In the genomic region with DNA sequence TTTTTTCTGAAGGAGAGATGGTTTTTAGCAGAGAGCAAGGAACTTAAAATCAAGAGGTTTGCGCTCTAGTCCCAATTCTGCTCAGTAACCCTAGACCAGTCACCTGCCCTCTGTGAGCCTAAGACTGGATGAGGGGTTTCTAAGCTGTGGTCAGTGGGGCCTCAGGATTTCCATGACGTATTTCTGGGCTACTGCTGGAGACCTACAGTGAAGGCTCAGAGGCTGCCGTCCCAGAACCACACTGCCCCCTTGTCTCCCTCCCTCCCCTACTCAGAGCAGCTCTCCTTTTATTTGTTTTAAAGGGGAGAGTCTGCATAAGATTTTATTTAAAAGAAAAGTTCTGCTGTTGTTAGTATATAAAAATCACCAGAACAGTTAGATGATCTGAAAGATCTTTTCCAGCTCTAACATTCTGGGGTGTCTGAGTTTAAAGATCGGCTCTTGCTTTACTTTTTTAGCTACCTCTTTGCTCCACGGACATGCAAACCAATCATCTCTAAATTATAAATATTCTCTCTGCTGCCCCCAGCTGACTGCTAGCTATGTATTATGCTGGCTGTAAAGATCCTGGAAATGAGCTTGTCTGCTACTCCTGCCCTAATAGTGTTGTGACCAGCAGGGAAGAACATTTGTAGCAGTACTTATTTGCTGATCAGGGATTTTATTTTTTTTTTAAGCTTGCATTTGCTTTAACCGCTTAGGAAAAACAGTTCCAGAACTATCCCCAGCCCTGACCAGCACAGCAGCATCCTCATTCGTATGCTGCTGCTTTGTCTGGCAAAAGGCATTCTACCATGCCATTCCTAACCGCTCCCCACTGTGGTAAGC, we compare ENCODE assay signal across 8 cellular contexts. TPM values are rescaled to one million over a fixed set of nuclear protein-coding genes. Genes with fewer than 3 reads are reported as not detected.
A peak's percentile ranks its signal among the peaks of the same experiment; 100 is the strongest.
DNase-seq lines count a peak whose midpoint lies in the region; ATAC-seq and TF ChIP-seq lines count a peak whose summit lies in the region.

No MANE protein-coding gene starts in this region.

- H3K27me3 ChIP-seq in AG04450 (ENCODE audit: control insufficient read depth, insufficient read depth, low read length): no peaks in the 10 kb centered on the region

- intact Hi-C loops in Right ventricle myocardium superior (cut with DNase I): no loop called here

- ATAC-seq in GM18519 (IDR thresholded peaks at IDR 0.05; ENCODE audit: low FRiP score, unreplicated experiment) (peak; percentile 48), Right ventricle myocardium superior (ENCODE audit: poor library complexity) (peak; percentile 90), HG03108 (IDR thresholded peaks at IDR 0.05; ENCODE audit: unreplicated experiment) (no peak)

- H3K9me3 ChIP-seq in AG04450 (ENCODE audit: control insufficient read depth, insufficient read depth, low read length): no peaks in the 10 kb centered on the region

- peak; percentile 45 for TF ChIP-seq CTCF in AG04450 (IDR thresholded peaks at IDR 0.05; ENCODE audit: low read depth, low read length)
- peak; percentile 72 for TF ChIP-seq CTCF in VCaP (conservative IDR thresholded peaks at IDR 0.05)

- no peak overlapping the region for H3K27ac ChIP-seq in AG04450 (ENCODE audit: low read depth, low read length)
- peak overlapping the region; percentile 95 for H3K27ac ChIP-seq in VCaP

- peak overlapping the region; percentile 0; the same call in 1 of the 2 replicates for H3K4me3 ChIP-seq in AG04450 (ENCODE audit: low read depth, low read length)

- POLR2A ChIA-PET in AG04450 (lab: Yijun Ruan, JAX): interaction anchor here (1.2 kb wide), 1 partner anchor 29 kb away, joined by 6 read pairs; the partner anchor contains the start of gene NDUFB4

- DNase-seq in AG04450 (ENCODE audit: low read depth, low spot score): no peak
- DNase-seq in NCI-H1417 treated with DMSO at 0.1 percent for 48 hours (lab: John Stamatoyannopoulos, UW): peak; percentile 16
- DNase-seq in Right ventricle myocardium superior: no peak
- peak; percentile 52 for DNase-seq in retina
- DNase-seq in stimulated activated CD4-positive, alpha-beta T cell treated with anti-CD3 and anti-CD28 coated beads, Interleukin-2, amount 100 ng/mL, for 24 hours: no peak

- CTCF ChIA-PET in AG04450 (lab: Charles Lee): interaction anchor here (0.6 to 5.0 kb wide), 53 partner anchors 9 to 962 kb away, joined by 3 to 103 read pairs (median 5); partner anchors contain the start of gene NDUFB4

RNA-seq across cellular contexts. Expression of gene NDUFB4, which starts 28.6 kb away (rescaled TPM):
- 174 and 183 TPM in 2 replicates for polyA plus RNA-seq in AG04450 (2011; rRNA removed)
- 166 and 267 TPM in 2 replicates for polyA minus RNA-seq in AG04450 (2011; rRNA and poly(A)+ RNA removed)
- total RNA-seq in Right ventricle myocardium superior: 570 TPM

Comparison
In these comparisons a context has a peak if more than half of its experiments do, and no peak if none do; other contexts are left out.
1. DNase-seq: peak in NCI-H1417 treated with DMSO at 0.1 percent for 48 hours (single experiment) and retina (single experiment); none in AG04450 (single experiment), Right ventricle myocardium superior (single experiment) and stimulated activated CD4-positive, alpha-beta T cell treated with anti-CD3 and anti-CD28 coated beads, Interleukin-2, amount 100 ng/mL, for 24 hours (0 of 2).